Comparison of ENCODE assay signal across 23 cellular contexts in genomic region chr17:33371377-33371776, GRCh38.
"Had no signal": no experiment of that assay in that cellular context is flagged by ENCODE, and none has a peak within 500 bp of the region (broad histone marks: within the 10 kb centered on the region; RNA-seq: fewer than 3 reads in every experiment).

No MANE protein-coding gene starts in this region.

- H3K36me3 Mint-ChIP-seq: natural killer cell treated with Interleukin-12 subunit alpha and Interleukin-12 subunit beta and Interleukin-15 and Interleukin-18, amount 100 ng/mL, for 72 hours; neural progenitor cell had no signal

- H3K9ac ChIP-seq: neural progenitor cell had no signal

- DNase-seq: erythroblast; foreskin melanocyte; heart left ventricle; hippocampal formation; kidney glomerular epithelial cell; midbrain; nucleus accumbens; pancreas; right cardiac atrium; small intestine; stimulated activated CD4-positive, alpha-beta T cell treated with anti-CD3 and anti-CD28 coated beads, Interleukin-2, amount 100 ng/mL, for 48 hours; stimulated activated naive CD4-positive, alpha-beta T cell treated with Interleukin-2 at 50 U/mL for 16 hours; thyroid gland; upper lobe of right lung had no signal

- H3K27ac ChIP-seq: heart left ventricle, neural progenitor cell, pancreas, suprapubic skin, thyroid gland, upper lobe of right lung, vagina had no signal

- H3K4me1 ChIP-seq: heart left ventricle, pancreas, suprapubic skin, thyroid gland, upper lobe of right lung, vagina had no signal

- H3K9me3 Mint-ChIP-seq: dendritic cell treated with granulocyte-macrophage colony-stimulating factor and Interleukin-4, amounts not matched to agents 40 ng/mL and 50 ng/mL, for 4 days; natural killer cell treated with Interleukin-12 subunit alpha and Interleukin-12 subunit beta and Interleukin-15 and Interleukin-18, amount 100 ng/mL, for 72 hours; neural progenitor cell had no signal

- H3K4me2 ChIP-seq: neural progenitor cell had no signal

- H3K27me3 ChIP-seq: neural progenitor cell, pancreas, suprapubic skin, thyroid gland, upper lobe of right lung, vagina had no signal

- H3K36me3 ChIP-seq: heart left ventricle, neural progenitor cell, pancreas, suprapubic skin, thyroid gland, upper lobe of right lung, vagina had no signal

- FAIRE-seq: colon, islet of Langerhans, pancreas, small intestine had no signal

- H3K4me3 Mint-ChIP-seq: dendritic cell treated with granulocyte-macrophage colony-stimulating factor and Interleukin-4, amounts not matched to agents 40 ng/mL and 50 ng/mL, for 4 days; natural killer cell treated with Interleukin-12 subunit alpha and Interleukin-12 subunit beta and Interleukin-15 and Interleukin-18, amount 100 ng/mL, for 72 hours; neural progenitor cell had no signal

- H3K4me3 ChIP-seq: heart left ventricle, neural progenitor cell, pancreas, suprapubic skin, thyroid gland, upper lobe of right lung, vagina had no signal

- H3K27ac Mint-ChIP-seq: dendritic cell treated with granulocyte-macrophage colony-stimulating factor and Interleukin-4, amounts not matched to agents 40 ng/mL and 50 ng/mL, for 4 days; natural killer cell treated with Interleukin-12 subunit alpha and Interleukin-12 subunit beta and Interleukin-15 and Interleukin-18, amount 100 ng/mL, for 72 hours; progenitor cell of endocrine pancreas had no signal

- ATAC-seq: heart left ventricle; left lobe of liver; natural killer cell treated with Interleukin-12 subunit alpha and Interleukin-12 subunit beta and Interleukin-15 and Interleukin-18, amount 100 ng/mL, for 72 hours; pancreas; right cardiac atrium; upper lobe of right lung had no signal
